In genomic region chr20:10625641-10626040, GRCh38 we compare ENCODE assay signal across 18 cellular contexts.
"Had no signal": no experiment of that assay in that cellular context is flagged by ENCODE, and none has a peak within 500 bp of the region (broad histone marks: within the 10 kb centered on the region; RNA-seq: fewer than 3 reads in every experiment).

No MANE protein-coding gene starts in this region.

- H3K9me3 ChIP-seq: gastroesophageal sphincter, lower lobe of right lung, right lobe of liver had no signal

- H3K27ac Mint-ChIP-seq: activated CD8-positive, alpha-beta T cell treated with anti-CD3 and anti-CD28 coated beads for 36 hours; activated naive CD8-positive, alpha-beta T cell treated with anti-CD3 and anti-CD28 coated beads, Interleukin-2, amount 50 U/mL, for 24 hours; naive thymus-derived CD4-positive, alpha-beta T cell; progenitor cell of endocrine pancreas; stimulated activated naive B cell treated with anti-CD40 and anti-IgM and Interleukin-4, amounts not matched to agents 10 μg/mL and 1 μg/mL and 100 μg/mL, for 72 hours had no signal

- H3K4me3 ChIP-seq: coronary artery, gastroesophageal sphincter, lower lobe of right lung, right lobe of liver had no signal

- H3K27me3 ChIP-seq: gastroesophageal sphincter, right lobe of liver had no signal

- H3K4me3 Mint-ChIP-seq: activated CD8-positive, alpha-beta T cell treated with anti-CD3 and anti-CD28 coated beads for 36 hours; activated naive CD8-positive, alpha-beta T cell treated with anti-CD3 and anti-CD28 coated beads, Interleukin-2, amount 50 U/mL, for 24 hours; naive thymus-derived CD4-positive, alpha-beta T cell; stimulated activated naive B cell treated with anti-CD40 and anti-IgM and Interleukin-4, amounts not matched to agents 10 μg/mL and 1 μg/mL and 100 μg/mL, for 72 hours had no signal

- H3K4me1 Mint-ChIP-seq: activated naive CD8-positive, alpha-beta T cell treated with anti-CD3 and anti-CD28 coated beads, Interleukin-2, amount 50 U/mL, for 24 hours had no signal

- FAIRE-seq: endothelial cell of umbilical vein had no signal

- H3K27me3 Mint-ChIP-seq: activated CD8-positive, alpha-beta T cell treated with anti-CD3 and anti-CD28 coated beads for 36 hours; activated naive CD8-positive, alpha-beta T cell treated with anti-CD3 and anti-CD28 coated beads, Interleukin-2, amount 50 U/mL, for 24 hours; naive thymus-derived CD4-positive, alpha-beta T cell; progenitor cell of endocrine pancreas; stimulated activated naive B cell treated with anti-CD40 and anti-IgM and Interleukin-4, amounts not matched to agents 10 μg/mL and 1 μg/mL and 100 μg/mL, for 72 hours had no signal

- ATAC-seq: activated CD8-positive, alpha-beta T cell treated with anti-CD3 and anti-CD28 coated beads for 36 hours; activated naive CD8-positive, alpha-beta T cell treated with anti-CD3 and anti-CD28 coated beads, Interleukin-2, amount 50 U/mL, for 24 hours; gastroesophageal sphincter; naive thymus-derived CD4-positive, alpha-beta T cell; right lobe of liver; stimulated activated naive B cell treated with anti-CD40 and anti-IgM and Interleukin-4, amounts not matched to agents 10 μg/mL and 1 μg/mL and 100 μg/mL, for 72 hours had no signal

- H3K9me3 Mint-ChIP-seq: activated CD8-positive, alpha-beta T cell treated with anti-CD3 and anti-CD28 coated beads for 36 hours; activated naive CD8-positive, alpha-beta T cell treated with anti-CD3 and anti-CD28 coated beads, Interleukin-2, amount 50 U/mL, for 24 hours had no signal

- H3K36me3 ChIP-seq: gastroesophageal sphincter, lower lobe of right lung, right lobe of liver had no signal

- H3K4me1 ChIP-seq: gastroesophageal sphincter, lower lobe of right lung, right lobe of liver had no signal

- H3K27ac ChIP-seq: gastroesophageal sphincter, lower lobe of right lung, right lobe of liver had no signal

- DNase-seq: activated CD8-positive, alpha-beta memory T cell treated with anti-CD3 and anti-CD28 coated beads, Interleukin-2, amount 50 U/mL, for 48 hours; activated CD8-positive, alpha-beta T cell treated with anti-CD3 and anti-CD28 coated beads for 36 hours; activated naive CD4-positive, alpha-beta T cell; activated naive CD8-positive, alpha-beta T cell treated with anti-CD3 and anti-CD28 coated beads, Interleukin-2, amount 50 U/mL, for 24 hours; caudate nucleus; effector CD4-positive, alpha-beta T cell; lower lobe of right lung; naive thymus-derived CD4-positive, alpha-beta T cell; nucleus accumbens; right lobe of liver; stimulated activated CD4-positive, alpha-beta T cell treated with anti-CD3 and anti-CD28 coated beads, Interleukin-2, amount 100 ng/mL, for 24 hours; stimulated activated naive B cell treated with anti-CD40 and anti-IgM and Interleukin-4, amounts not matched to agents 10 μg/mL and 1 μg/mL and 100 μg/mL, for 72 hours; substantia nigra; T1000 had no signal
